ENCODE assay signal across 21 cellular contexts in the genomic region with DNA sequence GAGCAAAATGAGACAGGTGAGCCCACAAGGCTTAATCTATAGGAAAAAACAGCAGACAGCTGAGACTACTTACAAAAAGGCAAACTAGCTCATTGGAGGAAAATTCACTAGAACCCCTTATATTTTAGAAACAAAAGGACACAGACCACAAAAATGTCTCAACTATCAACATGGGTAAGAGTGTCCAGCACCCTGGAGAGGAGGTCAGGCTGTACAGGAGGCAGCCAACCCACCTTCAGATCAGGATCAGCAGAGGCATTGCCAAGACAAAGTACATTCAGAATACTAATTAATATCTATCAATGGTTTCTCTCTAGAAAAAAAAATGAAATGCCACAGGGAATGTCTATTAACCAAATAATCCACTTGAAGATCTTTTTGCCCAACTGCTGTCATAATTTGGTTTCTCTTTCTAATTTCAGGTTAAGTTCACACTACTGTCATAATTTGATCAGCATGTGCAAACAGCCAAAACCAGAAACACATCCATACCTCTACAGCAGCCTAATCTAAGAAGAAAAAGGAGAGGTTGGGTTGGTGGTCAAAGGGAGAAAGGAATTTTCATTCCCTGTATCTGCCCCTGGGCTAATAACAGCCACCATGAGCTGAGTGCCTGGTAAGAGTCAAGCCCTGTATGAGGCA. TPM values are rescaled to one million over a fixed set of nuclear protein-coding genes. Genes with fewer than 3 reads are reported as not detected.
DNase-seq lines count a peak whose midpoint lies in the region; ATAC-seq, FAIRE-seq and TF ChIP-seq lines count a peak whose summit lies in the region.
"Had no signal": no experiment of that assay in that cellular context is flagged by ENCODE, and none has a peak within 500 bp of the region (broad histone marks: within the 10 kb centered on the region; RNA-seq: fewer than 3 reads in every experiment).

No MANE protein-coding gene starts in this region.

- SMC1A ChIA-PET in GM12878 (lab: Charles Lee; ENCODE audit: uncharacterized antibody, unreplicated experiment) = interaction anchor here (1.3 to 2.1 kb wide), 2 partner anchors 23 to 69 kb away, joined by 4 to 5 read pairs; no protein-coding TSS in a partner anchor

- H3K36me3 ChIP-seq in GM12878 (ENCODE audit: control insufficient read depth in 2 of 2, insufficient read depth in 2 of 2, low read length in 1 of 2) = no peaks in the 10 kb centered on the region
- no peaks in the 10 kb centered on the region for H3K36me3 ChIP-seq in right lobe of liver
- H3K36me3 ChIP-seq: prostate gland, transverse colon had no signal

- CTCF ChIA-PET in GM12878 (lab: Yijun Ruan, JAX) = interaction anchor here (0.6 to 1.0 kb wide), 6 partner anchors 8 to 202 kb away, joined by 3 to 4 read pairs (median 3); no protein-coding TSS in a partner anchor

- FAIRE-seq in GM18507 (lab: Jason Lieb, UNC) = peak; percentile 15
- FAIRE-seq in GM12878 (lab: Jason Lieb, UNC) = peak; percentile 54
- FAIRE-seq: endothelial cell of umbilical vein had no signal

- no peak overlapping the region for H2AFZ ChIP-seq in GM12878 (ENCODE audit: control insufficient read depth, low read depth, low read length)
- H2AFZ ChIP-seq: PC-9 had no signal

- H3K27ac ChIP-seq in 22Rv1 (peak overlapping the region; percentile 17; the same call in 1 of the 2 replicates), GM12878 (ENCODE audit: control insufficient read depth, insufficient read depth) (no peak overlapping the region), right lobe of liver (no peak overlapping the region)
- H3K27ac ChIP-seq: PC-9 had no signal

- H4K20me1 ChIP-seq in GM12878 (ENCODE audit: control insufficient read depth, insufficient read depth) = no peaks in the 10 kb centered on the region

- intact Hi-C loops in GM12878 (cut with micrococcal nuclease; ENCODE audit: unreplicated experiment) = loop anchor here (5.0 kb wide), 2 partner anchors 128 to 143 kb away; no protein-coding TSS in a partner anchor
- intact Hi-C loops in right lobe of liver (cut with DNase I) = no loop called here

- in situ Hi-C loops in GM12878 (cut with MboI) = no loop called here

- no peaks in the 10 kb centered on the region for H3K79me2 ChIP-seq in GM12878 (ENCODE audit: control insufficient read depth, insufficient read depth, low read length)

- H3K27me3 ChIP-seq in GM12878 (replicated peaks in 1 of 2; ENCODE audit: control insufficient read depth in 2 of 2, insufficient read depth in 2 of 2, low read length in 1 of 2) = no peaks in the 10 kb centered on the region
- H3K27me3 ChIP-seq in right lobe of liver = no peaks in the 10 kb centered on the region
- H3K27me3 ChIP-seq: transverse colon had no signal

- TF ChIP-seq RAD21 in GM12878 (IDR thresholded peaks at IDR 0.05; ENCODE audit: insufficient read depth, low read depth, low read length) = no peak

- H3K9me3 ChIP-seq in GM12878 (replicated peaks; ENCODE audit: control insufficient read depth, insufficient read depth, low read length) (no peaks in the 10 kb centered on the region), right lobe of liver (no peaks in the 10 kb centered on the region)
- H3K9me3 ChIP-seq: prostate gland, transverse colon had no signal

- TF ChIP-seq POLR2A in GM12878 (IDR thresholded peaks at IDR 0.05; ENCODE audit: low read depth, low read length) (no peak), right lobe of liver (IDR thresholded peaks at IDR 0.05) (no peak)

- no peak overlapping the region for H3K9ac ChIP-seq in GM12878 (ENCODE audit: control insufficient read depth, insufficient read depth, low read length)

- peaks cover 20% of the 10 kb centered on the region for H3K4me1 ChIP-seq in GM12878 (ENCODE audit: control insufficient read depth, insufficient read depth, low read length)
- no peaks in the 10 kb centered on the region for H3K4me1 ChIP-seq in right lobe of liver

- 0 out of 4 replicates have a peak, but pooled peaks of 1 of the 2 experiments have one; percentile 40 for TF ChIP-seq EP300 in GM12878 (IDR thresholded peaks at IDR 0.05; ENCODE audit: borderline replicate concordance in 1 of 2, control insufficient read depth in 1 of 2, low read depth in 2 of 2, low read length in 2 of 2)

- ATAC-seq in GM12878 = peak; percentile 78
- no peak for ATAC-seq in right lobe of liver
- no peak for ATAC-seq in HG03097 (IDR thresholded peaks at IDR 0.05; ENCODE audit: low FRiP score, unreplicated experiment)
- ATAC-seq: activated naive CD4-positive, alpha-beta T cell treated with anti-CD3 and anti-CD28 coated beads, Interleukin-2, amount 50 U/mL, for 72 hours had no signal

- H3K4me3 ChIP-seq in GM12878 (no peak overlapping the region), right lobe of liver (no peak overlapping the region)
- H3K4me3 ChIP-seq: lung, PC-9, prostate gland, transverse colon had no signal

- POLR2A ChIA-PET in GM12878 (lab: Charles Lee) = interaction anchor here (0.6 kb wide), 1 partner anchor 83 kb away, joined by 3 read pairs; no protein-coding TSS in a partner anchor

- DNase-seq in GM18507 (ENCODE audit: extremely low spot score, insufficient read length, low read depth) (no peak), M059J (ENCODE audit: low read depth) (peak; percentile 32), GM12878 (ENCODE audit: low read depth, low spot score) (no peak), right lobe of liver (no peak), NCI-H1105 treated with DMSO at 0.1 percent for 48 hours (lab: John Stamatoyannopoulos, UW) (no peak), NCI-H524 (lab: John Stamatoyannopoulos, UW) (no peak)
- DNase-seq: activated B cell treated with CpG ODN at 0.5 μM for 24 hours; activated CD4-positive, alpha-beta T cell treated with anti-CD3 and anti-CD28 coated beads, Interleukin-2, amount 50 U/mL, for 4 hours; anterior cingulate cortex; kidney glomerular epithelial cell; NCI-H2227 treated with DMSO at 0.1 percent for 48 hours; NCI-H82; PC-9; SW 1271 had no signal

- TF ChIP-seq CTCF in 22Rv1 (IDR thresholded peaks at IDR 0.05) (no peak), GM12878 (IDR thresholded peaks at IDR 0.05 in 2 of 3, conservative IDR thresholded peaks at IDR 0.05 in 1 of 3; ENCODE audit: control insufficient read depth in 2 of 3, extremely low read depth in 1 of 3, insufficient read depth in 1 of 3, low read depth in 3 of 3, low read length in 3 of 3) (no peak), right lobe of liver (IDR thresholded peaks at IDR 0.05) (no peak)

- RAD21 ChIA-PET in GM12878 (lab: Charles Lee; ENCODE audit: unreplicated experiment) = interaction anchor here (1.1 kb wide), 1 partner anchor 45 kb away, joined by 4 read pairs; no protein-coding TSS in a partner anchor

- peak overlapping the region; percentile 27; the same call in 1 of the 2 replicates for H3K4me2 ChIP-seq in GM12878 (ENCODE audit: control insufficient read depth, insufficient read depth)
- H3K4me2 ChIP-seq: PC-9 had no signal

- BruUV-seq in GM12878 (replicated peaks; lab: Mats Ljungman, UMichigan) = no TSS peak

TF ChIP-seq in GM12878, 131 proteins besides CTCF, POLR2A, EP300 and RAD21 (continues in another document):
- peak; percentile 22; the same call in 1 of the 2 replicates for TF ChIP-seq IKZF1 (conservative IDR thresholded peaks at IDR 0.05)
- TF ChIP-seq ZNF274 (IDR thresholded peaks at IDR 0.05; ENCODE audit: insufficient read depth, insufficient read length) = no peak
- no peak for TF ChIP-seq NR2C1 (IDR thresholded peaks at IDR 0.05)

RNA-seq across cellular contexts. Expression of a gene that starts 26.0 kb away (rescaled TPM):
- total RNA-seq in M059J (2014; rRNA removed; shearing (Covaris generic)) = 3,688 and 5,591 TPM in 2 replicates
- 0.06 TPM in 1 of 2 replicates, not detected in the other for total RNA-seq in GM12878 (2013; cell fraction: nucleolus; rRNA removed)
- 0.23 TPM in 1 of 2 replicates, not detected in the other for total RNA-seq in GM12878 (2014; rRNA removed)
- not detected in 2 replicates for total RNA-seq in GM12878 (2014; rRNA removed; fragmentation: Illumina TruSeq; extraction: Trizol)
- total RNA-seq in GM12878 (2021) = 1.5 and 1.6 TPM in 2 replicates
- not detected for polyA plus RNA-seq in GM12878 (2011; ENCODE audit: low read depth)
- polyA plus RNA-seq in GM12878 (2011; rRNA removed) = 0.08 and 0.09 TPM in 2 replicates
- 0.20 and 0.30 TPM in 2 replicates for polyA plus RNA-seq in GM12878 (2011; cell fraction: cytosol; rRNA removed)
- 0.16 and 0.19 TPM in 2 replicates for polyA plus RNA-seq in GM12878 (2011; cell fraction: nucleus; rRNA removed)
- 0.05 and 0.06 TPM in 2 replicates for polyA plus RNA-seq in GM12878 (2012)
- not detected in 2 replicates for polyA plus RNA-seq in GM12878 (2014; fragmentation: Illumina TruSeq; extraction: Trizol)
- polyA plus RNA-seq in GM12878 (2014; fragmentation: Nextera tagmentation; extraction: Ambion mirVana) = under 1 TPM; under 0.01 to 0.02 TPM
- 0.03 TPM in 1 of 2 replicates, not detected in the other for polyA plus RNA-seq in GM12878 (2014; rRNA removed)
- polyA plus RNA-seq in GM12878 (2016; fragmentation: Nextera tagmentation; extraction: Ambion mirVana) = under 1 TPM; 0.55 to 0.64 TPM
- polyA minus RNA-seq in GM12878 (2011; rRNA and poly(A)+ RNA removed) = 0.73 and 0.77 TPM in 2 replicates
- polyA minus RNA-seq in GM12878 (2011; cell fraction: cytosol; rRNA and poly(A)+ RNA removed) = 1.2 and 1.5 TPM in 2 replicates
- polyA minus RNA-seq in GM12878 (2011; cell fraction: nucleus; rRNA and poly(A)+ RNA removed) = 0.73 and 1.7 TPM in 2 replicates
- total RNA-seq in right lobe of liver = 100 to 1,000 TPM in 1 of 6 experiments, 10 to 100 TPM in 5; 10.7 to 253 (median 64.6) TPM

Comparison
In these comparisons a context has a peak if more than half of its experiments do, and no peak if none do; other contexts are left out.
1. RNA of a gene that starts 26.0 kb away (total RNA-seq): 3,688 to 5,591 TPM in M059J; 10.7 to 253 TPM in right lobe of liver and 0.06 to 1.6 TPM in GM12878; every median in the first group is over 10 times any median in the second.